Comparison of ENCODE assay signal across 8 cellular contexts in genomic region chr19:56594783-56595547, GRCh38. TPM values are rescaled to one million over a fixed set of nuclear protein-coding genes. Genes with fewer than 3 reads are reported as not detected.
DNase-seq lines count a peak whose midpoint lies in the region; ATAC-seq and TF ChIP-seq lines count a peak whose summit lies in the region.

ZNF71 (plus strand) TSS chr19:56595302; CDS start chr19:56601559, 6,257 bp downstream.

- CTCF ChIA-PET in HEK293T (lab: Yijun Ruan, JAX): no interaction called here

- peaks cover 34% of the 10 kb centered on the region for H3K36me3 Mint-ChIP-seq in activated naive CD8-positive, alpha-beta T cell treated with anti-CD3 and anti-CD28 coated beads, Interleukin-2, amount 50 U/mL, for 24 hours (ENCODE audit: low read depth)

- H3K27me3 ChIP-seq in parathyroid adenoma (ENCODE audit: control insufficient read depth, insufficient read depth, low read length): no peaks in the 10 kb centered on the region
- no peaks in the 10 kb centered on the region for H3K27me3 ChIP-seq in tibial artery

- H3K27me3 Mint-ChIP-seq in activated naive CD8-positive, alpha-beta T cell treated with anti-CD3 and anti-CD28 coated beads, Interleukin-2, amount 50 U/mL, for 24 hours: no peaks in the 10 kb centered on the region

- H3K9ac ChIP-seq in ES-I3 (ENCODE audit: low read depth, low read length) (peak within 1 kb of the TSS; percentile 93), parathyroid adenoma (peak within 1 kb of the TSS; percentile 31)

- peak within 1 kb of the TSS; percentile 93 for H2AFZ ChIP-seq in parathyroid adenoma

- H3K4me3 Mint-ChIP-seq in activated naive CD8-positive, alpha-beta T cell treated with anti-CD3 and anti-CD28 coated beads, Interleukin-2, amount 50 U/mL, for 24 hours: peak within 1 kb of the TSS; percentile 84

- no peaks in the 10 kb centered on the region for H3K9me3 ChIP-seq in ES-I3 (ENCODE audit: control insufficient read depth, insufficient read depth, low read length)
- no peaks in the 10 kb centered on the region for H3K9me3 ChIP-seq in parathyroid adenoma (ENCODE audit: control insufficient read depth, low read length)
- H3K9me3 ChIP-seq in tibial artery: peaks cover 0 to 3% (median 0%) of the 10 kb centered on the region in 3 donors

- peak within 1 kb of the TSS; percentile 13 for H3K27ac Mint-ChIP-seq in activated naive CD8-positive, alpha-beta T cell treated with anti-CD3 and anti-CD28 coated beads, Interleukin-2, amount 50 U/mL, for 24 hours

- H3K79me2 ChIP-seq in parathyroid adenoma: peaks cover 10% of the 10 kb centered on the region

- 0 out of 2 replicates have a peak, but pooled peaks cover 3% of the 10 kb centered on the region for H3K4me1 ChIP-seq in ES-I3 (ENCODE audit: insufficient read depth, low read length)
- H3K4me1 ChIP-seq in parathyroid adenoma: no peaks in the 10 kb centered on the region
- peaks cover 0 to 13% (median 7%) of the 10 kb centered on the region in 4 donors for H3K4me1 ChIP-seq in tibial artery

- peak; percentile 94 for DNase-seq in HEK293T (ENCODE audit: extremely low spot score)
- DNase-seq in NCI-H1092 treated with DMSO at 0.1 percent for 48 hours (lab: John Stamatoyannopoulos, UW): peak; percentile 81
- DNase-seq in SW 1271 (lab: John Stamatoyannopoulos, UW): peak; percentile 29 to 70
- peak; percentile 89 for DNase-seq in activated naive CD8-positive, alpha-beta T cell treated with anti-CD3 and anti-CD28 coated beads, Interleukin-2, amount 50 U/mL, for 24 hours
- DNase-seq in cardiac septum (ENCODE audit: low spot score): peak; percentile 92
- peak; percentile 82 to 93 for DNase-seq in tibial artery

- TF ChIP-seq CTCF in parathyroid adenoma (IDR thresholded peaks at IDR 0.05): no peak
- TF ChIP-seq CTCF in tibial artery (IDR thresholded peaks at IDR 0.05): no peak

- peak within 1 kb of the TSS; percentile 66 for H3K4me2 ChIP-seq in parathyroid adenoma (ENCODE audit: low read length)

- H3K27ac ChIP-seq in parathyroid adenoma: peak within 1 kb of the TSS; percentile 68
- peak within 1 kb of the TSS; percentile 78 to 88 for H3K27ac ChIP-seq in tibial artery

- intact Hi-C loops in cardiac septum (cut with DNase I) (loop anchor here (2.0 to 10.0 kb wide), 5 partner anchors 28 to 193 kb away; partner anchors contain the start of genes ZFP28, ZNF470, ZNF471 and ZNF583), tibial artery (cut with DNase I; ENCODE audit: low total_unique reads) (loop anchor here (10.0 kb wide), 1 partner anchor 90 kb away; the partner anchor contains the start of gene ZNF471)

- peaks cover 8% of the 10 kb centered on the region; the same call in 1 of the 2 replicates for H3K36me3 ChIP-seq in ES-I3 (ENCODE audit: insufficient read depth, low read length)
- H3K36me3 ChIP-seq in parathyroid adenoma (ENCODE audit: control insufficient read depth, insufficient read depth, low read length): no peaks in the 10 kb centered on the region
- peaks cover 0 to 22% (median 13%) of the 10 kb centered on the region in 3 donors for H3K36me3 ChIP-seq in tibial artery

- peaks cover 10% of the 10 kb centered on the region for H3K4me1 Mint-ChIP-seq in activated naive CD8-positive, alpha-beta T cell treated with anti-CD3 and anti-CD28 coated beads, Interleukin-2, amount 50 U/mL, for 24 hours

- POLR2A ChIA-PET in HEK293T (lab: Yijun Ruan, JAX): interaction anchor here (1.0 to 1.1 kb wide), 4 partner anchors 9 to 191 kb away, joined by 3 to 4 read pairs (median 4); partner anchors contain the start of gene ZFP28

- peaks cover 45% of the 10 kb centered on the region for H3K9me3 Mint-ChIP-seq in activated naive CD8-positive, alpha-beta T cell treated with anti-CD3 and anti-CD28 coated beads, Interleukin-2, amount 50 U/mL, for 24 hours

- H3K4me3 ChIP-seq in parathyroid adenoma (ENCODE audit: low read depth, low read length) (peak within 1 kb of the TSS; percentile 71), tibial artery (peak within 1 kb of the TSS; percentile 97 to 98)

- ATAC-seq in activated naive CD8-positive, alpha-beta T cell treated with anti-CD3 and anti-CD28 coated beads, Interleukin-2, amount 50 U/mL, for 24 hours: peak; percentile 92

TF ChIP-seq in HEK293T, 16 proteins besides CTCF, POLR2A, EP300 and RAD21:
- TF ChIP-seq ARNT (IDR thresholded peaks at IDR 0.05): no peak
- no peak for TF ChIP-seq FOXM1 (IDR thresholded peaks at IDR 0.05; ENCODE audit: borderline replicate concordance)
- no peak for TF ChIP-seq FOXA1 (IDR thresholded peaks at IDR 0.05)
- no peak for TF ChIP-seq BHLHE40 (IDR thresholded peaks at IDR 0.05; ENCODE audit: borderline replicate concordance)
- peak; percentile 56; the same call in 1 of the 2 replicates for TF ChIP-seq PKNOX1 (IDR thresholded peaks at IDR 0.05)
- TF ChIP-seq ZNF384 (IDR thresholded peaks at IDR 0.05): no peak
- 0 out of 2 replicates have a peak, but pooled peaks have one; percentile 17 for TF ChIP-seq L3MBTL2 (conservative IDR thresholded peaks at IDR 0.05)
- TF ChIP-seq ELF4 (IDR thresholded peaks at IDR 0.05): no peak
- TF ChIP-seq NFRKB (IDR thresholded peaks at IDR 0.05): no peak
TF ChIP-seq in HEK293T: peak in this region for 2.

RNA-seq across cellular contexts. Expression of gene ZNF71, which starts in this region (rescaled TPM):
- 7.1 TPM for total RNA-seq in cardiac septum

Comparison
In these comparisons a context has a peak if more than half of its experiments do, and no peak if none do; other contexts are left out.
1. Peak in every context shown above with its lines: DNase-seq, ATAC-seq, H3K4me3 ChIP-seq and H3K27ac ChIP-seq.